In genomic region chr5:34474573-34475021, GRCh38 we compare ENCODE assay signal across 8 cellular contexts.
A peak's percentile ranks its signal among the peaks of the same experiment; 100 is the strongest.
DNase-seq lines count a peak whose midpoint lies in the region; ATAC-seq and TF ChIP-seq lines count a peak whose summit lies in the region.

No MANE protein-coding gene starts in this region.

- peak; percentile 50 for DNase-seq in ACHN
- peak; percentile 62 for DNase-seq in GM12865 (ENCODE audit: low read depth)
- peak; percentile 80 for DNase-seq in NOMO-1 treated with DMSO at 0.1 percent for 48 hours (lab: John Stamatoyannopoulos, UW; ENCODE audit: unreplicated experiment)
- DNase-seq in coronary artery (ENCODE audit: low spot score), result no peak

- TF ChIP-seq CTCF in GM12865 (IDR thresholded peaks at IDR 0.05; ENCODE audit: insufficient read depth, low read depth, low read length, missing control alignments), result peak; percentile 93
- peak; percentile 94 for TF ChIP-seq CTCF in coronary artery (IDR thresholded peaks at IDR 0.05)
- peak; percentile 98 for TF ChIP-seq CTCF in liver (IDR thresholded peaks at IDR 0.05; ENCODE audit: low read depth, low read length, missing input control)

- H3K9me3 ChIP-seq in liver (ENCODE audit: control insufficient read depth in 4 of 4, low read length in 3 of 4), result no peaks in the 10 kb centered on the region

- peaks cover 0 to 3% (median 0%) of the 10 kb centered on the region in 4 donors for H3K4me1 ChIP-seq in liver (ENCODE audit: control insufficient read depth in 4 of 4, insufficient read depth in 4 of 4, low read length in 3 of 4)

- peak; percentile 67 for ATAC-seq in HG03565 (IDR thresholded peaks at IDR 0.05; ENCODE audit: unreplicated experiment)
- ATAC-seq in HG02840 (IDR thresholded peaks at IDR 0.05; ENCODE audit: low FRiP score, unreplicated experiment), result no peak
- ATAC-seq in HG02970 (IDR thresholded peaks at IDR 0.05; ENCODE audit: low FRiP score, unreplicated experiment), result no peak

- no peak overlapping the region for H3K9ac ChIP-seq in liver (ENCODE audit: low read depth in 1 of 2, low read length in 2 of 2)

- 35% methylated on average over 4 of the region's 4 CpGs for WGBS in liver

- in situ Hi-C loops in ACHN (cut with HindIII; ENCODE audit: low pct_ligation_motif_present, low pct_unique_long_range_greater_than_20kb, low sequenced_read_pairs), result no loop called here

- H3K4me3 ChIP-seq in GM12865 (ENCODE audit: low read depth, low read length), result no peak overlapping the region
- no peak overlapping the region for H3K4me3 ChIP-seq in coronary artery
- H3K4me3 ChIP-seq in liver (ENCODE audit: low read depth in 1 of 3, low read length in 3 of 3), result no peak overlapping the region

- H3K27me3 ChIP-seq in liver (ENCODE audit: control insufficient read depth in 4 of 4, insufficient read depth in 4 of 4, low read length in 3 of 4), result no peaks in the 10 kb centered on the region

- H3K36me3 ChIP-seq in liver (ENCODE audit: control insufficient read depth in 4 of 4, insufficient read depth in 3 of 4, low read depth in 1 of 4, low read length in 3 of 4), result no peaks in the 10 kb centered on the region

- H3K27ac ChIP-seq in coronary artery, result no peak overlapping the region
- H3K27ac ChIP-seq in liver (ENCODE audit: low read depth in 1 of 2, low read length in 2 of 2), result no peak overlapping the region

- TF ChIP-seq RAD21 in liver (IDR thresholded peaks at IDR 0.05), result peak; percentile 97 to 98

TF ChIP-seq in liver, 16 proteins besides CTCF, POLR2A, EP300 and RAD21:
- TF ChIP-seq NR2F2 (IDR thresholded peaks at IDR 0.05) (no peak), HNF4A (conservative IDR thresholded peaks at IDR 0.05) (no peak), ATF3 (IDR thresholded peaks at IDR 0.05) (no peak), HNF4G (IDR thresholded peaks at IDR 0.05) (no peak), GABPA (IDR thresholded peaks at IDR 0.05 in 1 of 2, conservative IDR thresholded peaks at IDR 0.05 in 1 of 2) (no peak), RXRA (IDR thresholded peaks at IDR 0.05) (peak in 1 of 2 donors; percentile 19), FOXA2 (IDR thresholded peaks at IDR 0.05) (no peak)
